Comparison of ENCODE assay signal across 1 cellular context in the genomic region with DNA sequence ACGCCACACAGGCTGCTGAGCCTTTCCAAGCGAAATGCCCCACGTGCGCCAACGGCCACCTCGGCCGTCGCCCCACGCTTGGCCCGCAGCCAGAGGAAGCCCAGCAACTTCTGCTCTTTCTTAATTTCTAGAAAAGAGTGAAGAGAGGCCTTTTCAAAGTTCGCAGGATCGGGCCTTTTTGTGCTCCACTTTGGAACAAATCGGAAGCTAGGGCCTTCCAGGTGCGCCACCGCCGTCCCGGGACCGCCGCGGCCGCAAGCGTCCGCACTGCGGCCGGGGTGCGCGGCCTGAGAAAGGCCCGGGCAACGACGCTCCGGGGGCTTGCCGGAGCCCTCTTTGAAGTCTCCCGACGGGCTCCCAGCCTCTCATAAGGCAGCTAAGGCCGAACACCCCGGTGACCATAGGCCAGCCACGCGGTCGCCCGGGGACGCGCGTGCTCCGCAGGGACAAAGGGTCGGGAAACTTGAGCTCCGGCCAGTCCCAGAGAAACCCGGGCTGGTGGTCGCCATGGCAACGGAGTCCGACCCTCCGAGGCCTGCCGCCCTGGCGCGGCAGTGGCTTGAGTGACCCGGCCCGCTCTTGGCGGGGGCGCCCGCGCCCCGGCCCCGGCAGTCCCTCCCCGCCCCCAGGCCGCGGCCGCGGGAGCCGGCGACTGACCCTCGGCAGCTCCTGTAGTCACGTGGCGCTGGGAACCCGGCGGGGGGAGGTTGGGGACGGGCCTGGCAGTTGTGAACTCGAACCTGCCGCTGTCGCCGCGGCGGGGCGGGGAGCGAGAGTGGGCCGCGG.
TF ChIP-seq lines count a peak whose summit lies in the region.

A gene (plus strand): TSS at position 725 of the 786 bp plus-strand sequence. CDS start 890 bp downstream, outside the sequence.

TF ChIP-seq in HepG2, 621 proteins besides CTCF, POLR2A, EP300 and RAD21 (continued from another document and continues in another):
- TF ChIP-seq, protein P1, sequence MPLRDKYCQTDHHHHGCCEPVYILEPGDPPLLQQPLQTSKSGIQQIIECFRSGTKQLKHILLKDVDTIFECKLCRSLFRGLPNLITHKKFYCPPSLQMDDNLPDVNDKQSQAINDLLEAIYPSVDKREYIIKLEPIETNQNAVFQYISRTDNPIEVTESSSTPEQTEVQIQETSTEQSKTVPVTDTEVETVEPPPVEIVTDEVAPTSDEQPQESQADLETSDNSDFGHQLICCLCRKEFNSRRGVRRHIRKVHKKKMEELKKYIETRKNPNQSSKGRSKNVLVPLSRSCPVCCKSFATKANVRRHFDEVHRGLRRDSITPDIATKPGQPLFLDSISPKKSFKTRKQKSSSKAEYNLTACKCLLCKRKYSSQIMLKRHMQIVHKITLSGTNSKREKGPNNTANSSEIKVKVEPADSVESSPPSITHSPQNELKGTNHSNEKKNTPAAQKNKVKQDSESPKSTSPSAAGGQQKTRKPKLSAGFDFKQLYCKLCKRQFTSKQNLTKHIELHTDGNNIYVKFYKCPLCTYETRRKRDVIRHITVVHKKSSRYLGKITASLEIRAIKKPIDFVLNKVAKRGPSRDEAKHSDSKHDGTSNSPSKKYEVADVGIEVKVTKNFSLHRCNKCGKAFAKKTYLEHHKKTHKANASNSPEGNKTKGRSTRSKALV (CRISPR knock-in tag; IDR thresholded peaks at IDR 0.05): peak; percentile 96
- TF ChIP-seq PLRG1 (conservative IDR thresholded peaks at IDR 0.05) (no peak), ZFX (CRISPR knock-in tag; IDR thresholded peaks at IDR 0.05; ENCODE audit: low read depth) (peak; percentile 95), ZSCAN20 (CRISPR knock-in tag; IDR thresholded peaks at IDR 0.05; ENCODE audit: borderline replicate concordance) (0 out of 2 replicates have a peak, but pooled peaks have one; percentile 92), MTF1 (CRISPR knock-in tag; IDR thresholded peaks at IDR 0.05) (peak; percentile 79), TAF15 (IDR thresholded peaks at IDR 0.05; ENCODE audit: low read depth, low read length, poor library complexity, severe bottlenecking) (peak; percentile 83), ZMAT3 (CRISPR knock-in tag; conservative IDR thresholded peaks at IDR 0.05) (peak; percentile 59), ZNF569 (CRISPR knock-in tag; IDR thresholded peaks at IDR 0.05; ENCODE audit: borderline replicate concordance) (no peak), ZNF567 (CRISPR knock-in tag; IDR thresholded peaks at IDR 0.05; ENCODE audit: borderline replicate concordance) (peak; percentile 70; the same call in 1 of the 2 replicates), PHB2 (IDR thresholded peaks at IDR 0.05; ENCODE audit: partially characterized antibody) (no peak), ZNF460 (CRISPR knock-in tag; IDR thresholded peaks at IDR 0.05; ENCODE audit: borderline replicate concordance) (no peak), GABPA (IDR thresholded peaks at IDR 0.05; ENCODE audit: low read depth, low read length) (no peak), GABPA (CRISPR knock-in tag; IDR thresholded peaks at IDR 0.05; ENCODE audit: low read depth) (no peak), CHCHD3 (CRISPR knock-in tag; IDR thresholded peaks at IDR 0.05) (no peak), ZNF382 (CRISPR knock-in tag; IDR thresholded peaks at IDR 0.05; ENCODE audit: borderline replicate concordance) (no peak), ZNF747 (CRISPR knock-in tag; IDR thresholded peaks at IDR 0.05; ENCODE audit: borderline replicate concordance) (peak; percentile 83; the same call in 1 of the 2 replicates), TBX2 (CRISPR knock-in tag; IDR thresholded peaks at IDR 0.05; ENCODE audit: borderline replicate concordance) (peak; percentile 87), PAWR (CRISPR knock-in tag; IDR thresholded peaks at IDR 0.05; ENCODE audit: borderline replicate concordance) (no peak), NAIF1 (CRISPR knock-in tag; IDR thresholded peaks at IDR 0.05; ENCODE audit: borderline replicate concordance) (peak; percentile 50; the same call in 1 of the 2 replicates), SYNCRIP (IDR thresholded peaks at IDR 0.05; ENCODE audit: insufficient read depth, low read depth, low read length) (no peak), HNRNPH1 (optimal IDR thresholded peaks at IDR 0.05; ENCODE audit: low read depth, low read length) (no peak), CHD2 (IDR thresholded peaks at IDR 0.05; ENCODE audit: low read depth, low read length) (0 out of 2 replicates have a peak, but pooled peaks have one; percentile 34), ZBTB21 (CRISPR knock-in tag; IDR thresholded peaks at IDR 0.05) (no peak), ZNF713 (CRISPR knock-in tag; IDR thresholded peaks at IDR 0.05) (no peak), AGO1 (IDR thresholded peaks at IDR 0.05; ENCODE audit: low read depth, low read length, poor library complexity, severe bottlenecking) (no peak), NRL (CRISPR knock-in tag; IDR thresholded peaks at IDR 0.05; ENCODE audit: borderline replicate concordance) (peak; percentile 85; the same call in 1 of the 2 replicates), ZNF607 (CRISPR knock-in tag; IDR thresholded peaks at IDR 0.05; ENCODE audit: borderline replicate concordance) (peak; percentile 87)
- TF ChIP-seq, protein P2, sequence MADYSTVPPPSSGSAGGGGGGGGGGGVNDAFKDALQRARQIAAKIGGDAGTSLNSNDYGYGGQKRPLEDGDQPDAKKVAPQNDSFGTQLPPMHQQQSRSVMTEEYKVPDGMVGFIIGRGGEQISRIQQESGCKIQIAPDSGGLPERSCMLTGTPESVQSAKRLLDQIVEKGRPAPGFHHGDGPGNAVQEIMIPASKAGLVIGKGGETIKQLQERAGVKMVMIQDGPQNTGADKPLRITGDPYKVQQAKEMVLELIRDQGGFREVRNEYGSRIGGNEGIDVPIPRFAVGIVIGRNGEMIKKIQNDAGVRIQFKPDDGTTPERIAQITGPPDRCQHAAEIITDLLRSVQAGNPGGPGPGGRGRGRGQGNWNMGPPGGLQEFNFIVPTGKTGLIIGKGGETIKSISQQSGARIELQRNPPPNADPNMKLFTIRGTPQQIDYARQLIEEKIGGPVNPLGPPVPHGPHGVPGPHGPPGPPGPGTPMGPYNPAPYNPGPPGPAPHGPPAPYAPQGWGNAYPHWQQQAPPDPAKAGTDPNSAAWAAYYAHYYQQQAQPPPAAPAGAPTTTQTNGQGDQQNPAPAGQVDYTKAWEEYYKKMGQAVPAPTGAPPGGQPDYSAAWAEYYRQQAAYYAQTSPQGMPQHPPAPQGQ (CRISPR knock-in tag; IDR thresholded peaks at IDR 0.05; ENCODE audit: borderline replicate concordance): no peak
- TF ChIP-seq, protein P3, sequence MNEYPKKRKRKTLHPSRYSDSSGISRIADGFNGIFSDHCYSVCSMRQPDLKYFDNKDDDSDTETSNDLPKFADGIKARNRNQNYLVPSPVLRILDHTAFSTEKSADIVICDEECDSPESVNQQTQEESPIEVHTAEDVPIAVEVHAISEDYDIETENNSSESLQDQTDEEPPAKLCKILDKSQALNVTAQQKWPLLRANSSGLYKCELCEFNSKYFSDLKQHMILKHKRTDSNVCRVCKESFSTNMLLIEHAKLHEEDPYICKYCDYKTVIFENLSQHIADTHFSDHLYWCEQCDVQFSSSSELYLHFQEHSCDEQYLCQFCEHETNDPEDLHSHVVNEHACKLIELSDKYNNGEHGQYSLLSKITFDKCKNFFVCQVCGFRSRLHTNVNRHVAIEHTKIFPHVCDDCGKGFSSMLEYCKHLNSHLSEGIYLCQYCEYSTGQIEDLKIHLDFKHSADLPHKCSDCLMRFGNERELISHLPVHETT (CRISPR knock-in tag; conservative IDR thresholded peaks at IDR 0.05): peak; percentile 75; the same call in 1 of the 2 replicates
- TF ChIP-seq, protein P4, sequence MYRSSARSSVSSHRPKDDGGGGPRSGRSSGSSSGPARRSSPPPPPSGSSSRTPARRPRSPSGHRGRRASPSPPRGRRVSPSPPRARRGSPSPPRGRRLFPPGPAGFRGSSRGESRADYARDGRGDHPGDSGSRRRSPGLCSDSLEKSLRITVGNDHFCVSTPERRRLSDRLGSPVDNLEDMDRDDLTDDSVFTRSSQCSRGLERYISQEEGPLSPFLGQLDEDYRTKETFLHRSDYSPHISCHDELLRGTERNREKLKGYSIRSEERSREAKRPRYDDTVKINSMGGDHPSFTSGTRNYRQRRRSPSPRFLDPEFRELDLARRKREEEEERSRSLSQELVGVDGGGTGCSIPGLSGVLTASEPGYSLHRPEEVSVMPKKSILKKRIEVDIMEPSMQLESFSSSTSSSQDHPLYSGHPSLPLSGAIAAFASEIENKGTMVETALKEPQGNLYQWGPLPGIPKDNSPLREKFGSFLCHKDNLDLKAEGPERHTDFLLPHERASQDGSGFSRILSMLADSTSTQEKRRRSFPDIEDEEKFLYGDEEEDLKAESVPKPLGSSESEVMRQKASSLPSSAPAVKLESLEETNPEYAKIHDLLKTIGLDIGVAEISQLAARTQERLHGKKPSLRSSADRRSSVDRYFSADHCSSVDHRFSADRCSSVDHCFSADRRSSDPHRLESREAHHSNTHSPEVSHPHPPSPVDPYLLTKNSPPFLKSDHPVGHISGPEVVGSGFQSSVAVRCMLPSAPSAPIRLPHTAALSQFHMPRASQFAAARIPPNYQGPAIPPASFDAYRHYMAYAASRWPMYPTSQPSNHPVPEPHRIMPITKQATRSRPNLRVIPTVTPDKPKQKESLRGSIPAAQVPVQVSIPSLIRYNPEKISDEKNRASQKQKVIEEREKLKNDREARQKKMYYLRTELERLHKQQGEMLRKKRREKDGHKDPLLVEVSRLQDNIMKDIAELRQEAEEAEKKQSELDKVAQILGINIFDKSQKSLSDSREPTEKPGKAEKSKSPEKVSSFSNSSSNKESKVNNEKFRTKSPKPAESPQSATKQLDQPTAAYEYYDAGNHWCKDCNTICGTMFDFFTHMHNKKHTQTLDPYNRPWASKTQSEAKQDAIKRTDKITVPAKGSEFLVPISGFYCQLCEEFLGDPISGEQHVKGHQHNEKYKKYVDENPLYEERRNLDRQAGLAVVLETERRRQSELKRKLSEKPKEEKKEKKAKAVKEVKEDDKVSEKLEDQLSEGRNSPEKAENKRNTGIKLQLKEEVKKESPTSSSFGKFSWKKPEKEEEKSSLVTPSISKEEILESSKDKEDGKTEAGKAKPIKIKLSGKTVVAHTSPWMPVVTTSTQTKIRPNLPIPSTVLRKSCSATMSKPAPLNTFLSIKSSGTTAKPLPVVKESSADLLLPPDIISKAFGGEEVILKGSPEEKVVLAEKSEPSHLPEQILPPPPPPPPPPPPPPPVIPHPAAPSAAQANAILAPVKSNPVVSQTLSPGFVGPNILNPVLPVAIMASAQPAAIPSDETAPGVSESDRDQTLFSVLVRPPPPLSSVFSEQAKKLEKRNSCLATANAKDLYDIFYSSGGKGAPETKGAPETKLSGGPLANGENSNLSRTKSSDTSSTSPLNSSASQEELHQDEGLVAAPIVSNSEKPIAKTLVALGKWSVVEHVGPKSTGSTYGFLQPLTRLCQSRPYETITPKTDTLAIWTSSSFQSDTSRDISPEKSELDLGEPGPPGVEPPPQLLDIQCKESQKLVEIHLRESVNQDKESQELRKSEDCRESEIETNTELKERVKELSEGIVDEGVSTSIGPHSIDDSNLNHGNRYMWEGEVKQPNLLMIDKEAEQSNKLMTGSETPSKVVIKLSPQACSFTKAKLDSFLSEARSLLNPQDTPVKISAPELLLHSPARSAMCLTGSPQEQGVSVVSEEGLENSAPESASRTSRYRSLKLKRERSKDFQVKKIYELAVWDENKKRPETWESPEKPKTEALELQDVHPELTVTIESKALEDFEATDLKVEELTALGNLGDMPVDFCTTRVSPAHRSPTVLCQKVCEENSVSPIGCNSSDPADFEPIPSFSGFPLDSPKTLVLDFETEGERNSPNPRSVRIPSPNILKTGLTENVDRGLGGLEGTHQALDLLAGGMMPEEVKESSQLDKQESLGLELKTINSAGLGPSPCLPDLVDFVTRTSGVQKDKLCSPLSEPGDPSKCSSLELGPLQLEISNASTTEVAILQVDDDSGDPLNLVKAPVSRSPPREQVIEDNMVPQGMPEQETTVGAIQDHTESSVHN (CRISPR knock-in tag; IDR thresholded peaks at IDR 0.05): peak; percentile 64; the same call in 1 of the 2 replicates
- TF ChIP-seq, protein P5, sequence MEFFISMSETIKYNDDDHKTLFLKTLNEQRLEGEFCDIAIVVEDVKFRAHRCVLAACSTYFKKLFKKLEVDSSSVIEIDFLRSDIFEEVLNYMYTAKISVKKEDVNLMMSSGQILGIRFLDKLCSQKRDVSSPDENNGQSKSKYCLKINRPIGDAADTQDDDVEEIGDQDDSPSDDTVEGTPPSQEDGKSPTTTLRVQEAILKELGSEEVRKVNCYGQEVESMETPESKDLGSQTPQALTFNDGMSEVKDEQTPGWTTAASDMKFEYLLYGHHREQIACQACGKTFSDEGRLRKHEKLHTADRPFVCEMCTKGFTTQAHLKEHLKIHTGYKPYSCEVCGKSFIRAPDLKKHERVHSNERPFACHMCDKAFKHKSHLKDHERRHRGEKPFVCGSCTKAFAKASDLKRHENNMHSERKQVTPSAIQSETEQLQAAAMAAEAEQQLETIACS (CRISPR knock-in tag; IDR thresholded peaks at IDR 0.05): peak; percentile 81
- TF ChIP-seq, protein P6, sequence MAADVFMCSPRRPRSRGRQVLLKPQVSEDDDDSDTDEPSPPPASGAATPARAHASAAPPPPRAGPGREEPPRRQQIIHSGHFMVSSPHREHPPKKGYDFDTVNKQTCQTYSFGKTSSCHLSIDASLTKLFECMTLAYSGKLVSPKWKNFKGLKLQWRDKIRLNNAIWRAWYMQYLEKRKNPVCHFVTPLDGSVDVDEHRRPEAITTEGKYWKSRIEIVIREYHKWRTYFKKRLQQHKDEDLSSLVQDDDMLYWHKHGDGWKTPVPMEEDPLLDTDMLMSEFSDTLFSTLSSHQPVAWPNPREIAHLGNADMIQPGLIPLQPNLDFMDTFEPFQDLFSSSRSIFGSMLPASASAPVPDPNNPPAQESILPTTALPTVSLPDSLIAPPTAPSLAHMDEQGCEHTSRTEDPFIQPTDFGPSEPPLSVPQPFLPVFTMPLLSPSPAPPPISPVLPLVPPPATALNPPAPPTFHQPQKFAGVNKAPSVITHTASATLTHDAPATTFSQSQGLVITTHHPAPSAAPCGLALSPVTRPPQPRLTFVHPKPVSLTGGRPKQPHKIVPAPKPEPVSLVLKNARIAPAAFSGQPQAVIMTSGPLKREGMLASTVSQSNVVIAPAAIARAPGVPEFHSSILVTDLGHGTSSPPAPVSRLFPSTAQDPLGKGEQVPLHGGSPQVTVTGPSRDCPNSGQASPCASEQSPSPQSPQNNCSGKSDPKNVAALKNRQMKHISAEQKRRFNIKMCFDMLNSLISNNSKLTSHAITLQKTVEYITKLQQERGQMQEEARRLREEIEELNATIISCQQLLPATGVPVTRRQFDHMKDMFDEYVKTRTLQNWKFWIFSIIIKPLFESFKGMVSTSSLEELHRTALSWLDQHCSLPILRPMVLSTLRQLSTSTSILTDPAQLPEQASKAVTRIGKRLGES (CRISPR knock-in tag; IDR thresholded peaks at IDR 0.05; ENCODE audit: borderline replicate concordance): no peak
- TF ChIP-seq, protein P7, sequence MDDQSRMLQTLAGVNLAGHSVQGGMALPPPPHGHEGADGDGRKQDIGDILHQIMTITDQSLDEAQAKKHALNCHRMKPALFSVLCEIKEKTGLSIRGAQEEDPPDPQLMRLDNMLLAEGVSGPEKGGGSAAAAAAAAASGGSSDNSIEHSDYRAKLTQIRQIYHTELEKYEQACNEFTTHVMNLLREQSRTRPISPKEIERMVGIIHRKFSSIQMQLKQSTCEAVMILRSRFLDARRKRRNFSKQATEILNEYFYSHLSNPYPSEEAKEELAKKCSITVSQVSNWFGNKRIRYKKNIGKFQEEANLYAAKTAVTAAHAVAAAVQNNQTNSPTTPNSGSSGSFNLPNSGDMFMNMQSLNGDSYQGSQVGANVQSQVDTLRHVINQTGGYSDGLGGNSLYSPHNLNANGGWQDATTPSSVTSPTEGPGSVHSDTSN (CRISPR knock-in tag; IDR thresholded peaks at IDR 0.05; ENCODE audit: borderline replicate concordance): no peak
